Comparison of ENCODE assay signal across 13 cellular contexts in the genomic region with DNA sequence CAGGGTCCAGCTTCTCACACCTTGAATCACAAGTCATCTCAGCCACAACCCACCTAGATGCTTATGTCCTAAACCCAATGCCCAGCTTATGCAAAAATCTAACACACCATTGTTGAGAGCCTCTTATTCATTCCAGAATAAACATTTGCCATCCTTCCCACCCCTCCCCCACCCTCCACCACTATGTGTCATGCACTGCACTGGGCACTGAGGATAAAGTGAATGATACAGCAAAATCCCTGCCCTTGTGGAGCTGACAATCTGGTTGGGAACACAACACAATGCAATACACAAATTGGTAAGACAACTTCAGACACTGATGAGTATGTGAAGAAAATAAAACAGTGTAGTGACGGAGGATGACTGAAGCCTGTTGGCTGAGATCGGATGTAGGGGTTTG. TPM values are rescaled to one million over a fixed set of nuclear protein-coding genes. Genes with fewer than 3 reads are reported as not detected.
DNase-seq lines count a peak whose midpoint lies in the region; ATAC-seq and TF ChIP-seq lines count a peak whose summit lies in the region.
"Had no signal": no experiment of that assay in that cellular context is flagged by ENCODE, and none has a peak within 500 bp of the region (broad histone marks: within the 10 kb centered on the region; RNA-seq: fewer than 3 reads in every experiment).

No MANE protein-coding gene starts in this region.

- peaks cover 22 to 90% (median 30%) of the 10 kb centered on the region in 3 donors for H3K4me1 ChIP-seq in esophagus squamous epithelium

- ATAC-seq in T-cell (replicated peaks in 1 of 4) (no peak), HG03097 (IDR thresholded peaks at IDR 0.05; ENCODE audit: low FRiP score, unreplicated experiment) (no peak), GM18517 (IDR thresholded peaks at IDR 0.05; ENCODE audit: unreplicated experiment) (no peak)
- ATAC-seq: heart left ventricle had no signal

- no peak for TF ChIP-seq CTCF in esophagus squamous epithelium (IDR thresholded peaks at IDR 0.05)

- CTCF ChIA-PET in activated naive CD4-positive, alpha-beta T cell treated with anti-CD3 and anti-CD28 coated beads for 36 hours (lab: Charles Lee), result interaction anchor here (0.6 to 2.9 kb wide), 3 partner anchors 28 to 293 kb away, joined by 3 to 16 read pairs (median 5); no protein-coding TSS in a partner anchor
- CTCF ChIA-PET in T-cell (lab: Charles Lee), result interaction anchor here (0.5 to 1.5 kb wide), 5 partner anchors 27 to 308 kb away, joined by 3 to 11 read pairs (median 6); no protein-coding TSS in a partner anchor

- no peaks in the 10 kb centered on the region for H3K36me3 Mint-ChIP-seq in activated naive CD4-positive, alpha-beta T cell treated with anti-CD3 and anti-CD28 coated beads for 36 hours (ENCODE audit: low read depth)
- H3K36me3 Mint-ChIP-seq in T-cell, result no peaks in the 10 kb centered on the region

- H3K36me3 ChIP-seq in esophagus squamous epithelium, result no peaks in the 10 kb centered on the region
- H3K36me3 ChIP-seq: heart left ventricle, thyroid gland had no signal

- H3K9me3 Mint-ChIP-seq in activated naive CD4-positive, alpha-beta T cell treated with anti-CD3 and anti-CD28 coated beads for 36 hours, result no peaks in the 10 kb centered on the region
- H3K9me3 Mint-ChIP-seq in T-cell, result no peaks in the 10 kb centered on the region

- H3K27me3 Mint-ChIP-seq in activated naive CD4-positive, alpha-beta T cell treated with anti-CD3 and anti-CD28 coated beads for 36 hours (ENCODE audit: low read depth), result no peaks in the 10 kb centered on the region
- H3K27me3 Mint-ChIP-seq in T-cell, result no peaks in the 10 kb centered on the region

- H3K27ac ChIP-seq in esophagus squamous epithelium (peak overlapping the region; percentile 91 to 98 (median 92)), skin epidermis (peak overlapping the region in 17 of 21 experiments; percentile 0 to 95 (median 53))
- H3K27ac ChIP-seq: heart left ventricle, thyroid gland had no signal

- no peak for TF ChIP-seq POLR2A in esophagus squamous epithelium (IDR thresholded peaks at IDR 0.05)

- H3K9me3 ChIP-seq in esophagus squamous epithelium, result no peaks in the 10 kb centered on the region
- H3K9me3 ChIP-seq: heart left ventricle, thyroid gland had no signal

- H3K4me1 Mint-ChIP-seq in activated naive CD4-positive, alpha-beta T cell treated with anti-CD3 and anti-CD28 coated beads for 36 hours (ENCODE audit: low read depth), result peaks cover 33% of the 10 kb centered on the region
- H3K4me1 Mint-ChIP-seq in T-cell, result peaks cover 35 to 42% (median 42%) of the 10 kb centered on the region in 3 donors

- H3K27me3 ChIP-seq in esophagus squamous epithelium, result no peaks in the 10 kb centered on the region
- H3K27me3 ChIP-seq: heart left ventricle, thyroid gland had no signal

- DNase-seq in activated naive CD4-positive, alpha-beta T cell treated with anti-CD3 and anti-CD28 coated beads for 36 hours, result no peak
- DNase-seq in activated naive CD4-positive, alpha-beta T cell treated with Interleukin-2 at 50 U/mL for 16 hours, result no peak
- DNase-seq in T-cell, result no peak
- no peak for DNase-seq in esophagus squamous epithelium (lab: John Stamatoyannopoulos, UW)
- no peak for DNase-seq in ureter (ENCODE audit: low spot score)
- DNase-seq: activated T-cell treated with anti-CD3 and anti-CD28 coated beads, Interleukin-2, amount 50 U/mL, for 48 hours; heart left ventricle; NCI-H1105; NCI-H2227 treated with DMSO at 0.1 percent for 48 hours; thyroid gland had no signal

- no peak overlapping the region for H3K27ac Mint-ChIP-seq in activated naive CD4-positive, alpha-beta T cell treated with anti-CD3 and anti-CD28 coated beads for 36 hours
- H3K27ac Mint-ChIP-seq in T-cell, result no peak overlapping the region

- intact Hi-C loops in activated naive CD4-positive, alpha-beta T cell treated with anti-CD3 and anti-CD28 coated beads for 36 hours (cut with micrococcal nuclease), result loop anchor here (5.0 kb wide), 3 partner anchors 169 to 309 kb away; a partner anchor contains a TSS
- intact Hi-C loops in esophagus squamous epithelium (cut with DNase I), result no loop called here

- H3K4me3 ChIP-seq in esophagus squamous epithelium (no peak overlapping the region), skin epidermis (no peak overlapping the region)
- H3K4me3 ChIP-seq: thyroid gland had no signal

- 64 to 87% methylated on average over 2 of the region's 2 CpGs for WGBS in esophagus squamous epithelium, 2 donors

- POLR2A ChIA-PET in T-cell (lab: Charles Lee), result no interaction called here

- H3K4me3 Mint-ChIP-seq in activated naive CD4-positive, alpha-beta T cell treated with anti-CD3 and anti-CD28 coated beads for 36 hours, result peak overlapping the region; percentile 78
- peak overlapping the region in 2 of 3 donors; percentile 80 to 90 for H3K4me3 Mint-ChIP-seq in T-cell

RNA-seq across cellular contexts. Expression of a gene that starts 1.4 kb away (rescaled TPM):
- 10 to 100 TPM; 18.1 to 19.9 TPM for total RNA-seq in activated naive CD4-positive, alpha-beta T cell treated with anti-CD3 and anti-CD28 coated beads for 36 hours
- total RNA-seq in T-cell (10 to 100 TPM; 22.0 to 29.5 (median 23.8) TPM), esophagus squamous epithelium (100 to 1,000 TPM; 315 to 901 (median 457) TPM), ureter (106 TPM)

RNA-seq across cellular contexts. Expression of a gene that starts 18.3 kb away (rescaled TPM):
- 10 to 100 TPM; 19.6 to 20.9 TPM for total RNA-seq in activated naive CD4-positive, alpha-beta T cell treated with anti-CD3 and anti-CD28 coated beads for 36 hours
- total RNA-seq in T-cell (10 to 100 TPM; 25.9 to 41.5 (median 37.3) TPM), esophagus squamous epithelium (10 to 100 TPM; 15.7 to 31.7 (median 20.0) TPM), ureter (20.8 TPM)

RNA-seq across cellular contexts. Expression of a gene that starts 48.6 kb away (rescaled TPM):
- not detected for total RNA-seq in activated naive CD4-positive, alpha-beta T cell treated with anti-CD3 and anti-CD28 coated beads for 36 hours
- total RNA-seq in T-cell (not detected), esophagus squamous epithelium (1 to 10 TPM; 2.8 to 7.5 (median 4.8) TPM), ureter (3.6 TPM)
